ENCODE assay signal across 8 cellular contexts in genomic region chr7:1875390-1876199, GRCh38.
DNase-seq lines count a peak whose midpoint lies in the region; ATAC-seq and TF ChIP-seq lines count a peak whose summit lies in the region.
"Not testable (repeated sequence)": the region's sequence is repeated elsewhere in the genome, so short reads cannot be mapped to it uniquely, and the experiment has no call there.

No MANE protein-coding gene starts in this region.

- peaks cover 2 to 19% (median 6%) of the 10 kb centered on the region in 4 donors for H3K4me1 Mint-ChIP-seq in CD4-positive, CD25-positive, alpha-beta regulatory T cell
- not testable (repeated sequence) for H3K4me1 Mint-ChIP-seq in activated CD8-positive, alpha-beta T cell treated with anti-CD3 and anti-CD28 coated beads for 36 hours (ENCODE audit: low read depth); stimulated activated effector memory CD8-positive, alpha-beta T cell treated with anti-CD3 and anti-CD28 coated beads, Interleukin-12 subunit alpha, Interleukin-12 subunit beta, amount 100 ng/mL, for 72 hours
- peaks cover 24% of the 10 kb centered on the region for H3K4me1 Mint-ChIP-seq in central memory CD8-positive, alpha-beta T cell
- H3K4me1 Mint-ChIP-seq in naive thymus-derived CD4-positive, alpha-beta T cell: peaks cover 0 to 32% (median 18%) of the 10 kb centered on the region in 7 donors

- H3K27ac ChIP-seq in CD4-positive, CD25-positive, alpha-beta regulatory T cell (ENCODE audit: insufficient read depth, low read length, poor library complexity, severe bottlenecking); heart right ventricle: not testable (repeated sequence)
- H3K27ac ChIP-seq in naive thymus-derived CD4-positive, alpha-beta T cell (ENCODE audit: low read depth, low read length): peak overlapping the region; percentile 7

- WGBS in heart right ventricle, 2 donors: 56 to 58% methylated on average over 27 to 29 of the region's 29 CpGs

- H3K27me3 Mint-ChIP-seq in CD4-positive, CD25-positive, alpha-beta regulatory T cell; activated CD8-positive, alpha-beta T cell treated with anti-CD3 and anti-CD28 coated beads for 36 hours; central memory CD8-positive, alpha-beta T cell; naive thymus-derived CD4-positive, alpha-beta T cell: not testable (repeated sequence)

- not testable (repeated sequence) for H3K4me1 ChIP-seq in CD4-positive, CD25-positive, alpha-beta regulatory T cell (ENCODE audit: control insufficient read depth, insufficient read depth, low read length, poor library complexity, severe bottlenecking); NT2/D1 (ENCODE audit: insufficient read depth, insufficient read length); heart right ventricle; naive thymus-derived CD4-positive, alpha-beta T cell (ENCODE audit: control insufficient read depth in 2 of 2, insufficient read depth in 2 of 2, low read length in 2 of 2)

- peak overlapping the region in 1 of 4 donors; percentile 21 for H3K4me3 Mint-ChIP-seq in CD4-positive, CD25-positive, alpha-beta regulatory T cell
- not testable (repeated sequence) for H3K4me3 Mint-ChIP-seq in activated CD8-positive, alpha-beta T cell treated with anti-CD3 and anti-CD28 coated beads for 36 hours; central memory CD8-positive, alpha-beta T cell; stimulated activated effector memory CD8-positive, alpha-beta T cell treated with anti-CD3 and anti-CD28 coated beads, Interleukin-12 subunit alpha, Interleukin-12 subunit beta, amount 100 ng/mL, for 72 hours
- peak overlapping the region in 9 of 10 donors; percentile 16 to 78 (median 59) for H3K4me3 Mint-ChIP-seq in naive thymus-derived CD4-positive, alpha-beta T cell

- peak; percentile 67 to 85 for ATAC-seq in CD4-positive, CD25-positive, alpha-beta regulatory T cell (ENCODE audit: low read depth in 2 of 2)
- ATAC-seq in activated CD8-positive, alpha-beta T cell treated with anti-CD3 and anti-CD28 coated beads for 36 hours: peak; percentile 100
- ATAC-seq in central memory CD8-positive, alpha-beta T cell (replicated peaks; ENCODE audit: extremely low read depth, poor library complexity, severe bottlenecking): peak; percentile 76
- peak; percentile 40 to 88 (median 74) for ATAC-seq in heart right ventricle
- peak; percentile 95 for ATAC-seq in naive thymus-derived CD4-positive, alpha-beta T cell
- ATAC-seq in stimulated activated effector memory CD8-positive, alpha-beta T cell treated with anti-CD3 and anti-CD28 coated beads, Interleukin-12 subunit alpha, Interleukin-12 subunit beta, amount 100 ng/mL, for 72 hours: peak; percentile 77

- CTCF ChIA-PET in activated CD8-positive, alpha-beta T cell treated with anti-CD3 and anti-CD28 coated beads for 36 hours (lab: Charles Lee): interaction anchor here (1.0 kb wide), 1 partner anchor 165 kb away, joined by 3 read pairs; no protein-coding TSS in a partner anchor
- CTCF ChIA-PET in naive thymus-derived CD4-positive, alpha-beta T cell (lab: Charles Lee): not testable (repeated sequence)

- H3K27me3 ChIP-seq in CD4-positive, CD25-positive, alpha-beta regulatory T cell (ENCODE audit: control insufficient read depth, insufficient read depth, low read length); NT2/D1 (ENCODE audit: insufficient read depth, insufficient read length); heart right ventricle; naive thymus-derived CD4-positive, alpha-beta T cell (ENCODE audit: control insufficient read depth in 2 of 2, insufficient read depth in 2 of 2, low read length in 2 of 2): not testable (repeated sequence)

- intact Hi-C loops in activated CD8-positive, alpha-beta T cell treated with anti-CD3 and anti-CD28 coated beads for 36 hours (cut with micrococcal nuclease); heart right ventricle (cut with DNase I); naive thymus-derived CD4-positive, alpha-beta T cell (cut with micrococcal nuclease): not testable (repeated sequence)

- H3K9me3 Mint-ChIP-seq in CD4-positive, CD25-positive, alpha-beta regulatory T cell; central memory CD8-positive, alpha-beta T cell; stimulated activated effector memory CD8-positive, alpha-beta T cell treated with anti-CD3 and anti-CD28 coated beads, Interleukin-12 subunit alpha, Interleukin-12 subunit beta, amount 100 ng/mL, for 72 hours: not testable (repeated sequence)
- peaks cover 11% of the 10 kb centered on the region for H3K9me3 Mint-ChIP-seq in activated CD8-positive, alpha-beta T cell treated with anti-CD3 and anti-CD28 coated beads for 36 hours
- peaks cover 0 to 18% (median 6%) of the 10 kb centered on the region in 11 donors for H3K9me3 Mint-ChIP-seq in naive thymus-derived CD4-positive, alpha-beta T cell

- TF ChIP-seq CTCF in activated CD8-positive, alpha-beta T cell treated with anti-CD3 and anti-CD28 coated beads for 36 hours (IDR thresholded peaks at IDR 0.05): not testable (repeated sequence)
- TF ChIP-seq CTCF in heart right ventricle (IDR thresholded peaks at IDR 0.05): peak in 6 of 9 donors; percentile 16 to 45 (median 34)

- POLR2A ChIA-PET in activated CD8-positive, alpha-beta T cell treated with anti-CD3 and anti-CD28 coated beads for 36 hours (lab: Charles Lee); naive thymus-derived CD4-positive, alpha-beta T cell (lab: Charles Lee): not testable (repeated sequence)

- not testable (repeated sequence) for H3K9ac ChIP-seq in NT2/D1 (ENCODE audit: insufficient read length, low read depth)

- H3K36me3 Mint-ChIP-seq in CD4-positive, CD25-positive, alpha-beta regulatory T cell: peaks cover 20% of the 10 kb centered on the region
- H3K36me3 Mint-ChIP-seq in activated CD8-positive, alpha-beta T cell treated with anti-CD3 and anti-CD28 coated beads for 36 hours (ENCODE audit: low read depth): peaks cover 14% of the 10 kb centered on the region
- not testable (repeated sequence) for H3K36me3 Mint-ChIP-seq in central memory CD8-positive, alpha-beta T cell (ENCODE audit: insufficient read depth); stimulated activated effector memory CD8-positive, alpha-beta T cell treated with anti-CD3 and anti-CD28 coated beads, Interleukin-12 subunit alpha, Interleukin-12 subunit beta, amount 100 ng/mL, for 72 hours
- H3K36me3 Mint-ChIP-seq in naive thymus-derived CD4-positive, alpha-beta T cell: peaks cover 0 to 35% (median 16%) of the 10 kb centered on the region in 5 donors

- H3K27ac Mint-ChIP-seq in CD4-positive, CD25-positive, alpha-beta regulatory T cell: peak overlapping the region in 2 of 3 donors; percentile 23 to 36
- not testable (repeated sequence) for H3K27ac Mint-ChIP-seq in activated CD8-positive, alpha-beta T cell treated with anti-CD3 and anti-CD28 coated beads for 36 hours; central memory CD8-positive, alpha-beta T cell (ENCODE audit: low read depth)
- H3K27ac Mint-ChIP-seq in naive thymus-derived CD4-positive, alpha-beta T cell: peak overlapping the region in 7 of 9 donors; percentile 12 to 88 (median 49)
- H3K27ac Mint-ChIP-seq in stimulated activated effector memory CD8-positive, alpha-beta T cell treated with anti-CD3 and anti-CD28 coated beads, Interleukin-12 subunit alpha, Interleukin-12 subunit beta, amount 100 ng/mL, for 72 hours: peak overlapping the region; percentile 71

- peak in 1 of 3 donors; percentile 21 for DNase-seq in CD4-positive, CD25-positive, alpha-beta regulatory T cell
- peak; percentile 85 for DNase-seq in KBM-7
- peak; percentile 33 for DNase-seq in NT2/D1 (ENCODE audit: low read depth, low spot score)
- DNase-seq in activated CD8-positive, alpha-beta T cell treated with anti-CD3 and anti-CD28 coated beads for 36 hours: peak; percentile 23
- not testable (repeated sequence) for DNase-seq in central memory CD8-positive, alpha-beta T cell (ENCODE audit: low spot score in 2 of 2); heart right ventricle; stimulated activated effector memory CD8-positive, alpha-beta T cell treated with anti-CD3 and anti-CD28 coated beads, Interleukin-12 subunit alpha, Interleukin-12 subunit beta, amount 100 ng/mL, for 72 hours (ENCODE audit: low spot score in 2 of 2)
- DNase-seq in naive thymus-derived CD4-positive, alpha-beta T cell: peak in 7 of 9 donors; percentile 26 to 52 (median 33)

- H3K36me3 ChIP-seq in CD4-positive, CD25-positive, alpha-beta regulatory T cell (ENCODE audit: control insufficient read depth, insufficient read depth, low read length): peaks cover 17% of the 10 kb centered on the region
- H3K36me3 ChIP-seq in NT2/D1 (ENCODE audit: insufficient read depth, insufficient read length, low read length) (peaks cover 14% of the 10 kb centered on the region), heart right ventricle (peaks cover 0 to 11% (median 0%) of the 10 kb centered on the region in 9 donors)
- H3K36me3 ChIP-seq in naive thymus-derived CD4-positive, alpha-beta T cell (ENCODE audit: control insufficient read depth in 2 of 3, insufficient read depth in 3 of 3, low read length in 3 of 3): peaks cover 0 to 39% (median 0%) of the 10 kb centered on the region in 3 experiments

- in situ Hi-C loops in KBM-7 (cut with MboI; ENCODE audit: low pct_unique_long_range_greater_than_20kb, low sequenced_read_pairs): not testable (repeated sequence)

- H3K4me3 ChIP-seq in CD4-positive, CD25-positive, alpha-beta regulatory T cell (ENCODE audit: low read depth, low read length); NT2/D1 (ENCODE audit: insufficient read length, low read depth); heart right ventricle; naive thymus-derived CD4-positive, alpha-beta T cell (ENCODE audit: low read length): not testable (repeated sequence)

- H3K9me3 ChIP-seq in CD4-positive, CD25-positive, alpha-beta regulatory T cell (ENCODE audit: control insufficient read depth in 2 of 2, low read length in 2 of 2); naive thymus-derived CD4-positive, alpha-beta T cell (ENCODE audit: control insufficient read depth in 2 of 3, low read length in 3 of 3): not testable (repeated sequence)
- H3K9me3 ChIP-seq in NT2/D1 (ENCODE audit: insufficient read depth, low read length) (peaks cover 17% of the 10 kb centered on the region), heart right ventricle (peaks cover 0 to 27% (median 7%) of the 10 kb centered on the region in 11 donors)
